15 cellular contexts compared by ENCODE assay signal in genomic region chr3:195032955-195033354, GRCh38.
DNase-seq lines count a peak whose midpoint lies in the region; ATAC-seq and TF ChIP-seq lines count a peak whose summit lies in the region.
"Had no signal": no experiment of that assay in that cellular context is flagged by ENCODE, and none has a peak within 500 bp of the region (broad histone marks: within the 10 kb centered on the region; RNA-seq: fewer than 3 reads in every experiment).

No MANE protein-coding gene starts in this region.

- TF ChIP-seq CTCF in Calu3 (IDR thresholded peaks at IDR 0.05; ENCODE audit: unreplicated experiment), result no peak
- TF ChIP-seq CTCF in VCaP (conservative IDR thresholded peaks at IDR 0.05), result no peak
- no peak for TF ChIP-seq CTCF in right lobe of liver (IDR thresholded peaks at IDR 0.05)
- TF ChIP-seq CTCF in upper lobe of right lung (IDR thresholded peaks at IDR 0.05), result no peak

- no peaks in the 10 kb centered on the region for H3K36me3 Mint-ChIP-seq in Calu3 (ENCODE audit: insufficient read depth, unreplicated experiment)
- H3K36me3 Mint-ChIP-seq in activated T-helper 1 cell treated with anti-CD3 and anti-CD28 coated beads, Interleukin-12 subunit alpha, Interleukin-12 subunit beta, Interleukin-2, Interleukin-4 antibody, amounts not matched to agents 30 ng/mL and 10 ng/mL and 1 ng/mL, durations not matched to agents 14 hours and 24 hours and 36 hours (ENCODE audit: low read depth), result no peaks in the 10 kb centered on the region

- intact Hi-C loops in Calu3 (cut with micrococcal nuclease; ENCODE audit: unreplicated experiment), result no loop called here
- intact Hi-C loops in right lobe of liver (cut with DNase I), result loop anchor here in 1 of 2 donors (10.0 kb wide), 1 partner anchor 72 kb away; no protein-coding TSS in a partner anchor
- intact Hi-C loops in activated T-helper 1 cell treated with anti-CD3 and anti-CD28 coated beads, Interleukin-12 subunit alpha, Interleukin-12 subunit beta, Interleukin-2, Interleukin-4 antibody, amounts not matched to agents 30 ng/mL and 10 ng/mL and 1 ng/mL, durations not matched to agents 14 hours and 24 hours and 36 hours (cut with micrococcal nuclease), result no loop called here
- intact Hi-C loops in upper lobe of right lung (cut with DNase I), result no loop called here

- H3K9ac ChIP-seq in HUES48 (ENCODE audit: low read depth, low read length), result no peak overlapping the region
- H3K9ac ChIP-seq: BLaER1 had no signal

- H3K4me1 Mint-ChIP-seq in Calu3 (ENCODE audit: low read depth, unreplicated experiment), result peaks cover 54% of the 10 kb centered on the region
- no peaks in the 10 kb centered on the region for H3K4me1 Mint-ChIP-seq in activated T-helper 1 cell treated with anti-CD3 and anti-CD28 coated beads, Interleukin-12 subunit alpha, Interleukin-12 subunit beta, Interleukin-2, Interleukin-4 antibody, amounts not matched to agents 30 ng/mL and 10 ng/mL and 1 ng/mL, durations not matched to agents 14 hours and 24 hours and 36 hours (ENCODE audit: low read depth)

- BruUV-seq in Calu3 (replicated peaks; lab: Mats Ljungman, UMichigan), result no TSS peak

- DNase-seq in Calu3 (no peak), right lobe of liver (peak in 1 of 3 donors; percentile 19), GM19238 (ENCODE audit: insufficient read length, low spot score) (no peak), upper lobe of right lung (no peak)
- DNase-seq in activated T-helper 1 cell treated with anti-CD3 and anti-CD28 coated beads, Interleukin-12 subunit alpha, Interleukin-12 subunit beta, Interleukin-2, Interleukin-4 antibody, amounts not matched to agents 30 ng/mL and 10 ng/mL and 1 ng/mL, durations not matched to agents 14 hours and 24 hours and 36 hours (ENCODE audit: low spot score), result no peak
- no peak for DNase-seq in stimulated activated CD4-positive, alpha-beta T cell treated with anti-CD3 and anti-CD28 coated beads, Interleukin-2, amount 100 ng/mL, for 48 hours
- DNase-seq: DMS79 treated with DMSO at 0.1 percent for 48 hours, Karpas-422, NCI-H1105 treated with DMSO at 0.1 percent for 48 hours, NCI-H524 treated with DMSO at 0.1 percent for 48 hours, Right ventricle myocardium superior had no signal

- no peaks in the 10 kb centered on the region for H3K9me3 Mint-ChIP-seq in Calu3 (ENCODE audit: low read depth, unreplicated experiment)
- H3K9me3 Mint-ChIP-seq in activated T-helper 1 cell treated with anti-CD3 and anti-CD28 coated beads, Interleukin-12 subunit alpha, Interleukin-12 subunit beta, Interleukin-2, Interleukin-4 antibody, amounts not matched to agents 30 ng/mL and 10 ng/mL and 1 ng/mL, durations not matched to agents 14 hours and 24 hours and 36 hours, result no peaks in the 10 kb centered on the region

- peak overlapping the region; percentile 24 for H3K4me3 Mint-ChIP-seq in Calu3 (ENCODE audit: low read depth, unreplicated experiment)
- H3K4me3 Mint-ChIP-seq in activated T-helper 1 cell treated with anti-CD3 and anti-CD28 coated beads, Interleukin-12 subunit alpha, Interleukin-12 subunit beta, Interleukin-2, Interleukin-4 antibody, amounts not matched to agents 30 ng/mL and 10 ng/mL and 1 ng/mL, durations not matched to agents 14 hours and 24 hours and 36 hours, result no peak overlapping the region

- H3K36me3 ChIP-seq in HUES48 (ENCODE audit: control insufficient read depth, insufficient read depth, low read length) (no peaks in the 10 kb centered on the region), right lobe of liver (no peaks in the 10 kb centered on the region), upper lobe of right lung (no peaks in the 10 kb centered on the region)
- H3K36me3 ChIP-seq: BLaER1 had no signal

- ATAC-seq in right lobe of liver (no peak), upper lobe of right lung (no peak)
- ATAC-seq: SK-N-SH treated with all-trans-retinoic acid at 6 μM for 48 hours had no signal

- peak overlapping the region; percentile 42 for H3K27ac ChIP-seq in HUES48 (ENCODE audit: low read depth, low read length)
- peak overlapping the region; percentile 85 for H3K27ac ChIP-seq in VCaP
- peak overlapping the region in 2 of 3 donors; percentile 29 to 54 for H3K27ac ChIP-seq in right lobe of liver
- H3K27ac ChIP-seq in upper lobe of right lung, result no peak overlapping the region
- H3K27ac ChIP-seq: BLaER1 had no signal

- H3K4me1 ChIP-seq in HUES48 (ENCODE audit: control insufficient read depth, insufficient read depth, low read length), result peaks cover 17% of the 10 kb centered on the region
- H3K4me1 ChIP-seq in right lobe of liver, result peaks cover 0 to 43% (median 22%) of the 10 kb centered on the region in 4 donors
- peaks cover 13% of the 10 kb centered on the region for H3K4me1 ChIP-seq in upper lobe of right lung
- H3K4me1 ChIP-seq: BLaER1 had no signal

- no peaks in the 10 kb centered on the region for H3K9me3 ChIP-seq in HUES48 (ENCODE audit: control insufficient read depth, insufficient read depth, low read length)
- no peaks in the 10 kb centered on the region for H3K9me3 ChIP-seq in right lobe of liver
- no peaks in the 10 kb centered on the region for H3K9me3 ChIP-seq in upper lobe of right lung
- H3K9me3 ChIP-seq: BLaER1 had no signal

- CTCF ChIA-PET in Calu3 (lab: Charles Lee), result interaction anchor here (1.1 to 1.6 kb wide), 3 partner anchors 10 to 361 kb away, joined by 3 to 4 read pairs (median 4); partner anchors contain the start of gene LSG1

- peaks cover 10% of the 10 kb centered on the region; the same call in 1 of the 2 replicates for H3K27me3 ChIP-seq in HUES48 (ENCODE audit: control insufficient read depth, insufficient read depth, low read length)
- no peaks in the 10 kb centered on the region for H3K27me3 ChIP-seq in right lobe of liver
- H3K27me3 ChIP-seq in upper lobe of right lung, result no peaks in the 10 kb centered on the region
- H3K27me3 ChIP-seq: BLaER1 had no signal

- peak overlapping the region; percentile 77 for H3K27ac Mint-ChIP-seq in Calu3 (ENCODE audit: unreplicated experiment)
- no peak overlapping the region for H3K27ac Mint-ChIP-seq in activated T-helper 1 cell treated with anti-CD3 and anti-CD28 coated beads, Interleukin-12 subunit alpha, Interleukin-12 subunit beta, Interleukin-2, Interleukin-4 antibody, amounts not matched to agents 30 ng/mL and 10 ng/mL and 1 ng/mL, durations not matched to agents 14 hours and 24 hours and 36 hours

- H3K27me3 Mint-ChIP-seq in Calu3 (ENCODE audit: unreplicated experiment), result no peaks in the 10 kb centered on the region
- no peaks in the 10 kb centered on the region for H3K27me3 Mint-ChIP-seq in activated T-helper 1 cell treated with anti-CD3 and anti-CD28 coated beads, Interleukin-12 subunit alpha, Interleukin-12 subunit beta, Interleukin-2, Interleukin-4 antibody, amounts not matched to agents 30 ng/mL and 10 ng/mL and 1 ng/mL, durations not matched to agents 14 hours and 24 hours and 36 hours (ENCODE audit: insufficient read depth)

- no peak overlapping the region for H3K4me3 ChIP-seq in HUES48 (ENCODE audit: low read depth, low read length)
- no peak overlapping the region for H3K4me3 ChIP-seq in right lobe of liver
- H3K4me3 ChIP-seq in upper lobe of right lung, result no peak overlapping the region
- H3K4me3 ChIP-seq: BLaER1 had no signal

- WGBS in right lobe of liver (ENCODE audit: insufficient coverage, low coverage, low lambda C conversion rate, missing lambda C conversion rate), result 39% methylated on average over 6 of the region's 10 CpGs

- TF ChIP-seq POLR2A in right lobe of liver (IDR thresholded peaks at IDR 0.05), result no peak
